ENCODE assay signal across 20 cellular contexts in the genomic region with DNA sequence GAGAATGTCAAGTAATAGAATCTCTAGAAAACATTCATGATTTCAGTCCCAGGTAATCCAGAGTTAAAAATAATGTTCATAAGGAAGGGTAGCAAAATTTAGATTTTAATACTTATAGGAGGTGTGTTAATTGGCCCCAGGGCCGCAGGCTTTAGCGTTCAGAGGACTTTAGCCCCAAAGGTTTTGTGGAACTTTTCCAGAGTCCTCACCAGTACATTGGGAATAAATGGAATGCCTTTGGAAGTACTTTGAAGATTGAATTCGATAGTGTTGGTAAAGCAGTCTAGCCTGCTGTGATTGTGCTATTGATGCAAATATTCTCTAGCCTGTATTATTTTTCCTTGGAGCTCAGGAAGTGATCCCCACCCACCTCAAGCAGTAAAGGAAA.
DNase-seq lines count a peak whose midpoint lies in the region; ATAC-seq, FAIRE-seq and TF ChIP-seq lines count a peak whose summit lies in the region.
"Had no signal": no experiment of that assay in that cellular context is flagged by ENCODE, and none has a peak within 500 bp of the region (broad histone marks: within the 10 kb centered on the region; RNA-seq: fewer than 3 reads in every experiment).

No MANE protein-coding gene starts in this region.

- no peaks in the 10 kb centered on the region for H3K9me3 ChIP-seq in pancreas
- H3K9me3 ChIP-seq: SJSA1, tibial nerve had no signal

- H3K27me3 ChIP-seq in pancreas = no peaks in the 10 kb centered on the region
- H3K27me3 ChIP-seq: SJSA1, tibial nerve had no signal

- ATAC-seq in pancreas = peak in 3 of 4 donors; percentile 6 to 10 (median 7)
- no peak for ATAC-seq in GM19455 (IDR thresholded peaks at IDR 0.05; ENCODE audit: unreplicated experiment)
- no peak for ATAC-seq in stimulated activated naive B cell treated with anti-CD40 and anti-IgM and Interleukin-4, amounts not matched to agents 10 μg/mL and 1 μg/mL and 100 μg/mL, for 72 hours (replicated peaks)
- ATAC-seq: PC-3, sciatic nerve had no signal

- no peaks in the 10 kb centered on the region for H3K36me3 Mint-ChIP-seq in Calu3 (ENCODE audit: insufficient read depth, unreplicated experiment)
- H3K36me3 Mint-ChIP-seq in stimulated activated naive B cell treated with anti-CD40 and anti-IgM and Interleukin-4, amounts not matched to agents 10 μg/mL and 1 μg/mL and 100 μg/mL, for 72 hours = no peaks in the 10 kb centered on the region
- H3K36me3 Mint-ChIP-seq: activated naive CD4-positive, alpha-beta T cell treated with anti-CD3 and anti-CD28 coated beads, Interleukin-2, amount 50 U/mL, for 24 hours had no signal

- H3K27ac ChIP-seq in VCaP (peak overlapping the region; percentile 95), pancreas (peak overlapping the region in 3 of 4 donors; percentile 2 to 61 (median 17))
- H3K27ac ChIP-seq: GM23248, SJSA1, tibial nerve had no signal

- H3K9me3 Mint-ChIP-seq in Calu3 (ENCODE audit: low read depth, unreplicated experiment) = no peaks in the 10 kb centered on the region
- H3K9me3 Mint-ChIP-seq in stimulated activated naive B cell treated with anti-CD40 and anti-IgM and Interleukin-4, amounts not matched to agents 10 μg/mL and 1 μg/mL and 100 μg/mL, for 72 hours = no peaks in the 10 kb centered on the region
- H3K9me3 Mint-ChIP-seq: activated naive CD4-positive, alpha-beta T cell treated with anti-CD3 and anti-CD28 coated beads, Interleukin-2, amount 50 U/mL, for 24 hours; dendritic cell treated with granulocyte-macrophage colony-stimulating factor and Interleukin-4, amounts not matched to agents 40 ng/mL and 50 ng/mL, for 4 days had no signal

- H3K27ac Mint-ChIP-seq in Calu3 (ENCODE audit: unreplicated experiment) = peak overlapping the region; percentile 83
- H3K27ac Mint-ChIP-seq in stimulated activated naive B cell treated with anti-CD40 and anti-IgM and Interleukin-4, amounts not matched to agents 10 μg/mL and 1 μg/mL and 100 μg/mL, for 72 hours = no peak overlapping the region
- H3K27ac Mint-ChIP-seq: activated naive CD4-positive, alpha-beta T cell treated with anti-CD3 and anti-CD28 coated beads, Interleukin-2, amount 50 U/mL, for 24 hours; dendritic cell treated with granulocyte-macrophage colony-stimulating factor and Interleukin-4, amounts not matched to agents 40 ng/mL and 50 ng/mL, for 4 days had no signal

- 15 to 18% methylated on average over 3 of the region's 3 CpGs for WGBS in pancreas, 2 donors

- peaks cover 42 to 53% (median 48%) of the 10 kb centered on the region in 3 donors for H3K4me1 ChIP-seq in pancreas
- H3K4me1 ChIP-seq: SJSA1 had no signal

- H3K4me3 ChIP-seq in pancreas = no peak overlapping the region
- H3K4me3 ChIP-seq: GM23248, SJSA1, tibial nerve had no signal

- intact Hi-C loops in Calu3 (cut with micrococcal nuclease; ENCODE audit: unreplicated experiment) (loop anchor here (5.0 to 10.0 kb wide), 3 partner anchors 112 to 289 kb away; no protein-coding TSS in a partner anchor), pancreas (cut with DNase I) (no loop called here)

- no peak for TF ChIP-seq CTCF in Calu3 (IDR thresholded peaks at IDR 0.05; ENCODE audit: unreplicated experiment)
- TF ChIP-seq CTCF in VCaP (conservative IDR thresholded peaks at IDR 0.05) = no peak
- TF ChIP-seq CTCF in pancreas (IDR thresholded peaks at IDR 0.05) = no peak

- no TSS peak for BruUV-seq in Calu3 (replicated peaks; lab: Mats Ljungman, UMichigan)

- CTCF ChIA-PET in Calu3 (lab: Charles Lee) = interaction anchor here (0.8 to 2.4 kb wide), 4 partner anchors 14 to 274 kb away, joined by 3 to 15 read pairs (median 5); no protein-coding TSS in a partner anchor

- no peaks in the 10 kb centered on the region for H3K27me3 Mint-ChIP-seq in Calu3 (ENCODE audit: unreplicated experiment)
- no peaks in the 10 kb centered on the region for H3K27me3 Mint-ChIP-seq in stimulated activated naive B cell treated with anti-CD40 and anti-IgM and Interleukin-4, amounts not matched to agents 10 μg/mL and 1 μg/mL and 100 μg/mL, for 72 hours
- H3K27me3 Mint-ChIP-seq: activated naive CD4-positive, alpha-beta T cell treated with anti-CD3 and anti-CD28 coated beads, Interleukin-2, amount 50 U/mL, for 24 hours; dendritic cell treated with granulocyte-macrophage colony-stimulating factor and Interleukin-4, amounts not matched to agents 40 ng/mL and 50 ng/mL, for 4 days had no signal

- no peaks in the 10 kb centered on the region for H3K36me3 ChIP-seq in pancreas
- H3K36me3 ChIP-seq: SJSA1, tibial nerve had no signal

- FAIRE-seq in islet of Langerhans (lab: Jason Lieb, UNC) (peak; percentile 5), pancreas (lab: Jason Lieb, UNC) (no peak)
- FAIRE-seq: frontal cortex had no signal

- H3K4me3 Mint-ChIP-seq in Calu3 (ENCODE audit: low read depth, unreplicated experiment) = peak overlapping the region; percentile 54
- no peak overlapping the region for H3K4me3 Mint-ChIP-seq in stimulated activated naive B cell treated with anti-CD40 and anti-IgM and Interleukin-4, amounts not matched to agents 10 μg/mL and 1 μg/mL and 100 μg/mL, for 72 hours
- H3K4me3 Mint-ChIP-seq: activated naive CD4-positive, alpha-beta T cell treated with anti-CD3 and anti-CD28 coated beads, Interleukin-2, amount 50 U/mL, for 24 hours; dendritic cell treated with granulocyte-macrophage colony-stimulating factor and Interleukin-4, amounts not matched to agents 40 ng/mL and 50 ng/mL, for 4 days had no signal

- peaks cover 65% of the 10 kb centered on the region for H3K4me1 Mint-ChIP-seq in Calu3 (ENCODE audit: low read depth, unreplicated experiment)
- H3K4me1 Mint-ChIP-seq in stimulated activated naive B cell treated with anti-CD40 and anti-IgM and Interleukin-4, amounts not matched to agents 10 μg/mL and 1 μg/mL and 100 μg/mL, for 72 hours = peaks cover 5 to 16% of the 10 kb centered on the region in 2 donors

- DNase-seq in Calu3 = no peak
- no peak for DNase-seq in pancreas
- no peak for DNase-seq in amygdala (lab: John Stamatoyannopoulos, UW)
- DNase-seq in NCI-H1417 (lab: John Stamatoyannopoulos, UW) = no peak
- DNase-seq in stimulated activated naive B cell treated with anti-CD40 and anti-IgM and Interleukin-4, amounts not matched to agents 10 μg/mL and 1 μg/mL and 100 μg/mL, for 72 hours = no peak
- DNase-seq: GM23248; left cardiac atrium; NCI-H1436 treated with DMSO at 0.1 percent for 48 hours; occipital lobe; PC-3; stimulated activated naive CD4-positive, alpha-beta T cell treated with Interleukin-2 at 50 U/mL for 16 hours had no signal

Comparison
In these comparisons a context has a peak if more than half of its experiments do, and no peak if none do; other contexts are left out.
1. ATAC-seq: peak in pancreas (3 of 4); none in GM19455 (single experiment) and stimulated activated naive B cell treated with anti-CD40 and anti-IgM and Interleukin-4, amounts not matched to agents 10 μg/mL and 1 μg/mL and 100 μg/mL, for 72 hours (0 of 2).